Comparison of ENCODE assay signal across 8 cellular contexts in the genomic region with DNA sequence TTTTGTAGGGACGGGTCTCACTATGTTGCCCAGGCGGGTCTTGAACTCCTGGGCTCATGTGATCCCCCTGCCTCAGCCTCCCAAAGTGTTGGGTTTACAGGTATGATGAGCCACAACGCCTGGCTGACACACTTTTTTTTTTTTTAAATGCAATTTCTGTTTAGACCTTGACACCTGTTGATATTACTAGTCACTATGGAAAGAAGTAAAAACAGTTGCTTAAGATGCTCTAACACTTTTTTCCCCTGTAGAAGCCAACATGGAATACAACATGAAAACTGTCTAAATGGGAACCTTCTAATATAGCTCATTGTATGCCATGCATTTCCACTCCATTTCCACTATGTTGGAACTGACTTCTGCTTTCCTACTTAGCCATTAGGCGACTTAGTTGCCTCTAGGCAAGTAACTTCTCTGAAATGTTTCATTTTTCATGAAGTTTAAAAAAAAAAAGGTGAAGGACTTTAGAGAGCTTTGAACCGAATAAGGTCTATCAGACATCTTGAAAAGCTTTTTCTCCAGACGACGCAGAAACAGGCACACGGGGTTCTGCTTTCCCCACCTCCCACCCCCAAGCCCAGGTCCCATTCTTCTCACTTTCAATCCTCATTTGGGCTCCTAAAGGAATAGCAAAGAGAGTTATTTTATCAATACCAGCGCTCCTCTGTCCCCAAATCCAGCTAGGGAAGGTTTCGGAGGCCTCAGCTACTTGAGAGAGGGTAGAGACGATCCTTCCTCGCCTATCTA.
DNase-seq lines count a peak whose midpoint lies in the region; ATAC-seq lines count a peak whose summit lies in the region.

No MANE protein-coding gene starts in this region.

- ATAC-seq in stimulated activated memory B cell treated with anti-CD40 and anti-IgM and Interleukin-4, amounts not matched to agents 10 μg/mL and 1 μg/mL and 100 μg/mL, for 72 hours, result peak; percentile 24
- ATAC-seq in GM19328 (IDR thresholded peaks at IDR 0.05; ENCODE audit: unreplicated experiment) (no peak), HG03045 (IDR thresholded peaks at IDR 0.05; ENCODE audit: unreplicated experiment) (no peak)

- peaks cover 26% of the 10 kb centered on the region for H3K4me1 Mint-ChIP-seq in stimulated activated memory B cell treated with anti-CD40 and anti-IgM and Interleukin-4, amounts not matched to agents 10 μg/mL and 1 μg/mL and 100 μg/mL, for 72 hours

- H3K27ac Mint-ChIP-seq in stimulated activated memory B cell treated with anti-CD40 and anti-IgM and Interleukin-4, amounts not matched to agents 10 μg/mL and 1 μg/mL and 100 μg/mL, for 72 hours, result peak overlapping the region; percentile 96

- no peaks in the 10 kb centered on the region for H3K9me3 Mint-ChIP-seq in stimulated activated memory B cell treated with anti-CD40 and anti-IgM and Interleukin-4, amounts not matched to agents 10 μg/mL and 1 μg/mL and 100 μg/mL, for 72 hours

- peak overlapping the region; percentile 99 for H3K9ac ChIP-seq in adipocyte (ENCODE audit: low read length)

- H3K27me3 Mint-ChIP-seq in stimulated activated memory B cell treated with anti-CD40 and anti-IgM and Interleukin-4, amounts not matched to agents 10 μg/mL and 1 μg/mL and 100 μg/mL, for 72 hours, result no peaks in the 10 kb centered on the region

- H3K36me3 Mint-ChIP-seq in stimulated activated memory B cell treated with anti-CD40 and anti-IgM and Interleukin-4, amounts not matched to agents 10 μg/mL and 1 μg/mL and 100 μg/mL, for 72 hours, result peaks cover 5% of the 10 kb centered on the region

- H3K9me3 ChIP-seq in KOPT-K1 (ENCODE audit: insufficient read depth, low read length, poor library complexity, severe bottlenecking) (no peaks in the 10 kb centered on the region), adipocyte (ENCODE audit: control insufficient read depth, low read length) (no peaks in the 10 kb centered on the region), iPS-18c (ENCODE audit: control insufficient read depth, insufficient read depth, low read length) (no peaks in the 10 kb centered on the region)

- peak overlapping the region; percentile 98 for H3K4me3 Mint-ChIP-seq in stimulated activated memory B cell treated with anti-CD40 and anti-IgM and Interleukin-4, amounts not matched to agents 10 μg/mL and 1 μg/mL and 100 μg/mL, for 72 hours

- peak overlapping the region; percentile 97 for H3K27ac ChIP-seq in KOPT-K1 (ENCODE audit: low read depth, low read length, poor library complexity, severe bottlenecking)

- no peaks in the 10 kb centered on the region for H3K27me3 ChIP-seq in adipocyte (replicated peaks; ENCODE audit: control insufficient read depth, insufficient read depth, low read length)

- peak overlapping the region; percentile 93 for H3K4me3 ChIP-seq in adipocyte (ENCODE audit: low read length)
- H3K4me3 ChIP-seq in iPS-18c (ENCODE audit: insufficient read depth, low read depth, low read length), result peak overlapping the region; percentile 90

- peaks cover 19% of the 10 kb centered on the region for H3K4me1 ChIP-seq in adipocyte (ENCODE audit: control insufficient read depth, insufficient read depth, low read length)

- peaks cover 19% of the 10 kb centered on the region for H3K36me3 ChIP-seq in KOPT-K1 (ENCODE audit: insufficient read depth, low read length)
- H3K36me3 ChIP-seq in adipocyte (ENCODE audit: control insufficient read depth, insufficient read depth, low read length, severe bottlenecking), result no peaks in the 10 kb centered on the region

- peak; percentile 3 for DNase-seq in stimulated activated CD8-positive, alpha-beta memory T cell treated with anti-CD3 and anti-CD28 coated beads, Interleukin-12 subunit alpha, Interleukin-12 subunit beta, amount 100 ng/mL, for 24 hours (ENCODE audit: extremely low read depth)
- DNase-seq in stimulated activated CD8-positive, alpha-beta memory T cell treated with anti-CD3 and anti-CD28 coated beads, Interleukin-4, amount 100 ng/mL, for 48 hours, result no peak
- no peak for DNase-seq in adipocyte (ENCODE audit: low read depth)
